ENCODE assay signal across 14 cellular contexts in genomic region chr12:71469235-71469873, GRCh38. TPM values are rescaled to one million over a fixed set of nuclear protein-coding genes. Genes with fewer than 3 reads are reported as not detected.
A peak's percentile ranks its signal among the peaks of the same experiment; 100 is the strongest.
DNase-seq lines count a peak whose midpoint lies in the region; ATAC-seq, FAIRE-seq and TF ChIP-seq lines count a peak whose summit lies in the region.
"Had no signal": no experiment of that assay in that cellular context is flagged by ENCODE, and none has a peak within 500 bp of the region (broad histone marks: within the 10 kb centered on the region; RNA-seq: fewer than 3 reads in every experiment).

No MANE protein-coding gene starts in this region.

- CTCF ChIA-PET in A549 (lab: Yijun Ruan, JAX): no interaction called here

- H3K27me3 ChIP-seq in adipocyte (replicated peaks; ENCODE audit: control insufficient read depth, insufficient read depth, low read length): no peaks in the 10 kb centered on the region

- TF ChIP-seq CTCF in A549 (IDR thresholded peaks at IDR 0.05): no peak
- no peak for TF ChIP-seq CTCF in HFFc6 (IDR thresholded peaks at IDR 0.05)

- no peak overlapping the region for H3K4me3 ChIP-seq in A549
- H3K4me3 ChIP-seq in adipocyte (ENCODE audit: low read length): no peak overlapping the region

- no peak for TF ChIP-seq EP300 in A549 (IDR thresholded peaks at IDR 0.05)

- H3K9ac ChIP-seq in adipocyte (ENCODE audit: low read length): no peak overlapping the region

- TF ChIP-seq POLR2A in A549 (IDR thresholded peaks at IDR 0.05; ENCODE audit: low read length): no peak

- peak; percentile 80 to 89; a peak in 5 of 6 replicates for ATAC-seq in A549
- ATAC-seq in HG02938 (IDR thresholded peaks at IDR 0.05; ENCODE audit: unreplicated experiment): no peak
- no peak for ATAC-seq in GM21723 (IDR thresholded peaks at IDR 0.05; ENCODE audit: unreplicated experiment)
- ATAC-seq: stimulated activated naive CD8-positive, alpha-beta T cell treated with anti-CD3 and anti-CD28 coated beads, Interleukin-15, Interleukin-2, amounts not matched to agents 100 U/mL and 50 U/mL, for 24 hours had no signal

- DNase-seq in A549 (ENCODE audit: low read depth in 1 of 2, low spot score in 1 of 2) (peak in 1 of 2 experiments; percentile 17), HFFc6 (peak; percentile 4), adipocyte (ENCODE audit: low read depth) (peak; percentile 41), iPS-NIHi7 (ENCODE audit: extremely low spot score) (peak; percentile 55), midbrain (lab: John Stamatoyannopoulos, UW) (no peak)
- DNase-seq in stimulated activated CD4-positive, alpha-beta T cell treated with anti-CD3 and anti-CD28 coated beads, Interleukin-4, amount 100 ng/mL, for 24 hours: no peak
- DNase-seq: AML-193; effector CD4-positive, alpha-beta T cell; GOT3; stimulated activated naive CD8-positive, alpha-beta T cell treated with anti-CD3 and anti-CD28 coated beads, Interleukin-15, Interleukin-2, amounts not matched to agents 100 U/mL and 50 U/mL, for 24 hours had no signal

- peaks cover 19% of the 10 kb centered on the region; the same call in 1 of the 2 replicates for H3K4me1 Mint-ChIP-seq in HFFc6 (ENCODE audit: low read depth)

- H3K4me2 ChIP-seq in A549: no peak overlapping the region

- H3K4me3 Mint-ChIP-seq in HFFc6: no peak overlapping the region; the same call in 1 of the 2 replicates
- H3K4me3 Mint-ChIP-seq: activated naive CD8-positive, alpha-beta T cell had no signal

- no peak overlapping the region for H3K27ac ChIP-seq in A549

- 43% methylated on average over 18 of the region's 18 CpGs for WGBS in A549 (ENCODE audit: missing lambda C conversion rate)

- H3K27me3 Mint-ChIP-seq in HFFc6 (ENCODE audit: insufficient read depth): peaks cover 8% of the 10 kb centered on the region

- no peak for TF ChIP-seq RAD21 in A549 (conservative IDR thresholded peaks at IDR 0.05 in 1 of 2, IDR thresholded peaks at IDR 0.05 in 1 of 2)

- H3K4me1 ChIP-seq in A549 (no peaks in the 10 kb centered on the region), adipocyte (ENCODE audit: control insufficient read depth, insufficient read depth, low read length) (peaks cover 3% of the 10 kb centered on the region)

- POLR2A ChIA-PET in A549 (lab: Yijun Ruan, JAX): no interaction called here

- H3K9me3 Mint-ChIP-seq in HFFc6: no peaks in the 10 kb centered on the region

- no peak for FAIRE-seq in A549 (lab: Jason Lieb, UNC)

- no peaks in the 10 kb centered on the region for H3K36me3 ChIP-seq in adipocyte (ENCODE audit: control insufficient read depth, insufficient read depth, low read length, severe bottlenecking)

- H3K36me3 Mint-ChIP-seq in HFFc6 (ENCODE audit: low read depth): no peaks in the 10 kb centered on the region
- H3K36me3 Mint-ChIP-seq: activated naive CD8-positive, alpha-beta T cell had no signal

- H3K9me3 ChIP-seq in A549: no peaks in the 10 kb centered on the region
- H3K9me3 ChIP-seq in adipocyte (ENCODE audit: control insufficient read depth, low read length): no peaks in the 10 kb centered on the region

- H3K27ac Mint-ChIP-seq in HFFc6: no peak overlapping the region
- H3K27ac Mint-ChIP-seq: activated naive CD8-positive, alpha-beta T cell had no signal

TF ChIP-seq in A549, 52 proteins besides CTCF, POLR2A, EP300 and RAD21:
- no peak for TF ChIP-seq NFE2L2 (conservative IDR thresholded peaks at IDR 0.05; ENCODE audit: low read length)
- no peak for TF ChIP-seq FOSL2 (IDR thresholded peaks at IDR 0.05)
- peak; percentile 37; the same call in 1 of the 2 replicates for TF ChIP-seq FOSL2 (CRISPR knock-in tag; IDR thresholded peaks at IDR 0.05)

RNA-seq across cellular contexts. Expression of gene LGR5, which starts 29.8 kb away (rescaled TPM):
- polyA plus RNA-seq in A549 (2011; rRNA removed) (not detected in 2 replicates), A549 (2017; fragmentation: RNase III; extraction: RNeasy Plus Mini Kit Qiagen cat#74134 plus additional on column Dnase treatment) (not detected in 3 replicates)
- polyA plus RNA-seq in A549 (2012; cell fraction: cytosol; rRNA removed): not detected in 2 replicates
- polyA plus RNA-seq in A549 (2012; cell fraction: nucleus; rRNA removed): not detected in 2 replicates
- not detected in 2 replicates for polyA minus RNA-seq in A549 (2011; rRNA and poly(A)+ RNA removed)
- not detected for total RNA-seq in HFFc6 (2021; fragmentation: NEBNext Ultra II Directional; extraction: Animal tissue kit (Norgen Biotek cat#: 25700))
- total RNA-seq: T-helper 1 cell treated with Interleukin-12 subunit alpha and Interleukin-12 subunit beta and Interleukin-4 antibody, amounts not matched to agents 30 ng/mL and 1 ng/mL, for 36 hours had no signal

Comparison
In these comparisons a context has a peak if more than half of its experiments do, and no peak if none do; other contexts are left out.
1. ATAC-seq: peak in A549 (2 of 2); none in HG02938 (single experiment) and GM21723 (single experiment).
2. DNase-seq: peak in HFFc6 (single experiment), adipocyte (single experiment) and iPS-NIHi7 (single experiment); none in stimulated activated CD4-positive, alpha-beta T cell treated with anti-CD3 and anti-CD28 coated beads, Interleukin-4, amount 100 ng/mL, for 24 hours (single experiment) and midbrain (single experiment).